Comparison of ENCODE assay signal across 20 cellular contexts in the genomic region with DNA sequence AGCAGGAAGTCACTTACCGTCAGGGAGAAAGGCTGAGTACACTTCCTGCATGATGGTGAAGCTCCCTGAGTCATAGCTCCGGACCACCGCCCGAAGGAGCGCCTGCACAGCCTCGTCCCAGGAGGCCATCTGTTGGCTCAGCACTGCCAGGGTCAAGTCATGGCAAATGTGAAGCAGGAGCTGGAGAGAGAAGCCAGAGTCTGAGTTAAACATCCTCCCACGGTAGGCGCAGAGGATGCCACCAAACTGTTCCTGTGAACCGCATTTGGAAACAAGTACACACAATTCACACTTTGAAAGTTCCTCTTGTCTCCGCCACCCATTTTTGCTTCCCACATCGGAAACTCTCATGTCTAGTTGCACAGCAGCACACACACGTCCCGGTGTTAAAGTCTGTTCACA. TPM values are rescaled to one million over a fixed set of nuclear protein-coding genes. Genes with fewer than 3 reads are reported as not detected.
DNase-seq lines count a peak whose midpoint lies in the region; ATAC-seq and TF ChIP-seq lines count a peak whose summit lies in the region.
"Had no signal": no experiment of that assay in that cellular context is flagged by ENCODE, and none has a peak within 500 bp of the region (broad histone marks: within the 10 kb centered on the region; RNA-seq: fewer than 3 reads in every experiment).

No MANE protein-coding gene starts in this region.

- CTCF ChIA-PET in activated CD4-positive, alpha-beta T cell treated with anti-CD3 and anti-CD28 coated beads, Interleukin-2, amount 10 ng/mL, durations not matched to agents 7 days and 5 days (lab: Charles Lee) = interaction anchor here (2.7 kb wide), 1 partner anchor 11 kb away, joined by 8 read pairs; no protein-coding TSS in a partner anchor

- POLR2A ChIA-PET in activated CD4-positive, alpha-beta T cell treated with anti-CD3 and anti-CD28 coated beads, Interleukin-2, amount 10 ng/mL, durations not matched to agents 7 days and 5 days (lab: Charles Lee) = no interaction called here

- no peak overlapping the region for H3K4me3 ChIP-seq in heart left ventricle
- H3K4me3 ChIP-seq in brain microvascular endothelial cell (ENCODE audit: low read depth, low read length) = no peak overlapping the region
- H3K4me3 ChIP-seq in thoracic aorta = no peak overlapping the region
- H3K4me3 ChIP-seq: SJCRH30 had no signal

- no peaks in the 10 kb centered on the region for H3K27me3 ChIP-seq in heart left ventricle
- no peaks in the 10 kb centered on the region for H3K27me3 ChIP-seq in brain microvascular endothelial cell (replicated peaks)
- H3K27me3 ChIP-seq in thoracic aorta (replicated peaks; ENCODE audit: insufficient read depth) = no peaks in the 10 kb centered on the region
- H3K27me3 ChIP-seq: SJCRH30 had no signal

- H3K4me3 Mint-ChIP-seq in activated CD4-positive, alpha-beta T cell treated with anti-CD3 and anti-CD28 coated beads, Interleukin-2, amount 10 ng/mL, durations not matched to agents 7 days and 5 days = no peak overlapping the region
- H3K4me3 Mint-ChIP-seq: CD4-positive, alpha-beta T cell had no signal

- no peaks in the 10 kb centered on the region for H3K27me3 Mint-ChIP-seq in activated CD4-positive, alpha-beta T cell treated with anti-CD3 and anti-CD28 coated beads, Interleukin-2, amount 10 ng/mL, durations not matched to agents 7 days and 5 days
- H3K27me3 Mint-ChIP-seq: CD4-positive, alpha-beta T cell had no signal

- intact Hi-C loops in heart left ventricle (cut with DNase I) = loop anchor here in 1 of 10 donors (10.0 kb wide), 1 partner anchor 78 kb away; no protein-coding TSS in a partner anchor
- intact Hi-C loops in Right ventricle myocardium inferior (cut with DNase I) = no loop called here

- no peak overlapping the region for H3K27ac Mint-ChIP-seq in activated CD4-positive, alpha-beta T cell treated with anti-CD3 and anti-CD28 coated beads, Interleukin-2, amount 10 ng/mL, durations not matched to agents 7 days and 5 days
- H3K27ac Mint-ChIP-seq: CD4-positive, alpha-beta T cell had no signal

- peaks cover 55% of the 10 kb centered on the region for H3K36me3 Mint-ChIP-seq in activated CD4-positive, alpha-beta T cell treated with anti-CD3 and anti-CD28 coated beads, Interleukin-2, amount 10 ng/mL, durations not matched to agents 7 days and 5 days (ENCODE audit: low read depth)

- H3K9me3 ChIP-seq in heart left ventricle = peaks cover 0 to 9% (median 0%) of the 10 kb centered on the region in 12 donors
- H3K9me3 ChIP-seq in thoracic aorta = no peaks in the 10 kb centered on the region
- H3K9me3 ChIP-seq: SJCRH30 had no signal

- DNase-seq in heart left ventricle (peak in 1 of 5 donors; percentile 58), Right ventricle myocardium inferior (ENCODE audit: missing footprints) (no peak), brain microvascular endothelial cell (peak; percentile 16), islet precursor cell (peak; percentile 58), thoracic aorta (ENCODE audit: low spot score) (no peak), activated T-cell treated with anti-CD3 and anti-CD28 coated beads for 4 hours (no peak)
- no peak for DNase-seq in activated CD4-positive, alpha-beta T cell treated with anti-CD3 and anti-CD28 coated beads, Interleukin-2, amount 10 ng/mL, durations not matched to agents 7 days and 5 days
- DNase-seq: 8988T; Calu3; CD4-positive, alpha-beta T cell; DMS53; KBM-7; NCI-H1105; NCI-H1694; NCI-H2081 treated with DMSO at 0.1 percent for 48 hours; NCI-H774; SJCRH30 had no signal

- TF ChIP-seq CTCF in heart left ventricle (IDR thresholded peaks at IDR 0.05) (no peak), brain microvascular endothelial cell (IDR thresholded peaks at IDR 0.05; ENCODE audit: low read depth, low read length, missing control alignments) (no peak), thoracic aorta (IDR thresholded peaks at IDR 0.05) (no peak)

- H3K4me1 ChIP-seq in heart left ventricle (no peaks in the 10 kb centered on the region), thoracic aorta (ENCODE audit: control insufficient read depth in 1 of 2, low read depth in 2 of 2) (no peaks in the 10 kb centered on the region)
- H3K4me1 ChIP-seq: SJCRH30 had no signal

- TF ChIP-seq POLR2A in heart left ventricle (IDR thresholded peaks at IDR 0.05) = no peak

- peaks cover 1% of the 10 kb centered on the region for H3K9me3 Mint-ChIP-seq in activated CD4-positive, alpha-beta T cell treated with anti-CD3 and anti-CD28 coated beads, Interleukin-2, amount 10 ng/mL, durations not matched to agents 7 days and 5 days

- no peak overlapping the region for H3K27ac ChIP-seq in heart left ventricle
- no peak overlapping the region for H3K27ac ChIP-seq in brain microvascular endothelial cell
- H3K27ac ChIP-seq in thoracic aorta = peak overlapping the region; percentile 56 to 79
- H3K27ac ChIP-seq: SJCRH30 had no signal

- H3K36me3 ChIP-seq in heart left ventricle = peaks cover 5 to 100% (median 99%) of the 10 kb centered on the region in 9 donors
- peaks cover 55% of the 10 kb centered on the region for H3K36me3 ChIP-seq in brain microvascular endothelial cell (replicated peaks)
- H3K36me3 ChIP-seq in thoracic aorta = peaks cover 53% of the 10 kb centered on the region

- in situ Hi-C loops in brain microvascular endothelial cell (cut with HindIII; ENCODE audit: low pct_ligation_motif_present, low sequenced_read_pairs) = no loop called here

- 70 to 85% (median 74%) methylated on average over 13 of the region's 13 CpGs for WGBS in heart left ventricle, 4 donors

- ATAC-seq in heart left ventricle = peak in 3 of 4 donors; percentile 65 to 84 (median 69)
- ATAC-seq in Right ventricle myocardium inferior = no peak
- no peak for ATAC-seq in thoracic aorta (ENCODE audit: insufficient number of reproducible peaks, low FRiP score, low read depth)
- no peak for ATAC-seq in HG03571 (IDR thresholded peaks at IDR 0.05; ENCODE audit: unreplicated experiment)
- ATAC-seq: HepG2 had no signal

- H3K4me1 Mint-ChIP-seq in activated CD4-positive, alpha-beta T cell treated with anti-CD3 and anti-CD28 coated beads, Interleukin-2, amount 10 ng/mL, durations not matched to agents 7 days and 5 days = peaks cover 4% of the 10 kb centered on the region

RNA-seq across cellular contexts. Expression of a gene that starts 33.9 kb away (rescaled TPM):
- 10 to 100 TPM; 18.7 to 45.6 (median 25.2) TPM for total RNA-seq in heart left ventricle
- polyA plus RNA-seq in heart left ventricle = 10 to 100 TPM; 11.5 to 34.2 TPM
- 26.3 TPM for total RNA-seq in Right ventricle myocardium inferior
- total RNA-seq in thoracic aorta = 10 to 100 TPM; 75.5 to 90.9 TPM
- total RNA-seq in activated CD4-positive, alpha-beta T cell treated with anti-CD3 and anti-CD28 coated beads, Interleukin-2, amount 10 ng/mL, durations not matched to agents 7 days and 5 days = 10 to 100 TPM; 78.7 to 84.7 TPM

RNA-seq across cellular contexts. Expression of a gene that starts 42.0 kb away (rescaled TPM):
- total RNA-seq in heart left ventricle (10 to 100 TPM in 7 of 9 donors, 1 to 10 TPM in 2; 7.9 to 39.5 (median 22.2) TPM), Right ventricle myocardium inferior (27.6 TPM), thoracic aorta (10 to 100 TPM; 43.9 to 70.5 TPM)
- polyA plus RNA-seq in heart left ventricle = 10 to 100 TPM in 1 of 2 donors, 1 to 10 TPM in 1; 5.3 to 15.4 TPM
- not detected for total RNA-seq in activated CD4-positive, alpha-beta T cell treated with anti-CD3 and anti-CD28 coated beads, Interleukin-2, amount 10 ng/mL, durations not matched to agents 7 days and 5 days
- total RNA-seq: Calu3; CD4-positive, alpha-beta T cell; NCI-H460 had no signal

RNA-seq across cellular contexts. Expression of a gene that starts 45.6 kb away (rescaled TPM):
- total RNA-seq in heart left ventricle (10 to 100 TPM; 12.7 to 19.3 (median 16.5) TPM), Right ventricle myocardium inferior (13.0 TPM), thoracic aorta (10 to 100 TPM; 13.4 to 21.0 TPM)
- polyA plus RNA-seq in heart left ventricle = 1 to 10 TPM; 4.1 to 9.5 TPM
- total RNA-seq in activated CD4-positive, alpha-beta T cell treated with anti-CD3 and anti-CD28 coated beads, Interleukin-2, amount 10 ng/mL, durations not matched to agents 7 days and 5 days = 10 to 100 TPM; 15.7 to 17.8 TPM

RNA-seq across cellular contexts. Expression of a gene that starts 48.5 kb away (rescaled TPM):
- total RNA-seq in heart left ventricle (10 to 100 TPM; 25.7 to 76.3 (median 58.0) TPM), Right ventricle myocardium inferior (74.7 TPM), thoracic aorta (10 to 100 TPM in 1 of 2 donors, 1 to 10 TPM in 1; 8.1 to 12.0 TPM)
- 100 to 1,000 TPM in 1 of 2 donors, 10 to 100 TPM in 1; 90.1 to 144 TPM for polyA plus RNA-seq in heart left ventricle
- 10 to 100 TPM; 44.2 to 51.0 TPM for total RNA-seq in activated CD4-positive, alpha-beta T cell treated with anti-CD3 and anti-CD28 coated beads, Interleukin-2, amount 10 ng/mL, durations not matched to agents 7 days and 5 days

Comparison
In these comparisons a context has a peak if more than half of its experiments do, and no peak if none do; other contexts are left out.
1. ATAC-seq: peak in heart left ventricle (3 of 4); none in Right ventricle myocardium inferior (single experiment), thoracic aorta (single experiment) and HG03571 (single experiment).
2. DNase-seq: peak in brain microvascular endothelial cell (single experiment) and islet precursor cell (single experiment); none in Right ventricle myocardium inferior (single experiment), thoracic aorta (single experiment), activated CD4-positive, alpha-beta T cell treated with anti-CD3 and anti-CD28 coated beads, Interleukin-2, amount 10 ng/mL, durations not matched to agents 7 days and 5 days (single experiment) and activated T-cell treated with anti-CD3 and anti-CD28 coated beads for 4 hours (single experiment).
3. H3K27ac ChIP-seq: peak in thoracic aorta (2 of 2); none in heart left ventricle (0 of 12) and brain microvascular endothelial cell (single experiment).
4. RNA of a gene that starts 42.0 kb away (total RNA-seq): 43.9 to 70.5 TPM in thoracic aorta, 27.6 TPM in Right ventricle myocardium inferior (single experiment) and 7.9 to 39.5 TPM in heart left ventricle; not detected in activated CD4-positive, alpha-beta T cell treated with anti-CD3 and anti-CD28 coated beads, Interleukin-2, amount 10 ng/mL, durations not matched to agents 7 days and 5 days; every median in the first group is over 4 times any median in the second.